Comparison of ENCODE assay signal across 12 cellular contexts in genomic region chr12:88854260-88854659, GRCh38.
DNase-seq lines count a peak whose midpoint lies in the region; ATAC-seq and TF ChIP-seq lines count a peak whose summit lies in the region.
"Had no signal": no experiment of that assay in that cellular context is flagged by ENCODE, and none has a peak within 500 bp of the region (broad histone marks: within the 10 kb centered on the region; RNA-seq: fewer than 3 reads in every experiment).

No MANE protein-coding gene starts in this region.

- intact Hi-C loops in gastrocnemius medialis (cut with DNase I; ENCODE audit: low total_unique reads) = no loop called here

- H3K4me3 ChIP-seq in RWPE2 (ENCODE audit: severe bottlenecking) (no peak overlapping the region), fibroblast of lung (replicated peaks in 1 of 4; ENCODE audit: control extremely low read depth in 1 of 4, insufficient read depth in 1 of 4, low read depth in 3 of 4, low read length in 4 of 4) (no peak overlapping the region), skeletal muscle cell (ENCODE audit: low read depth, low read length) (no peak overlapping the region), gastrocnemius medialis (no peak overlapping the region)
- H3K4me3 ChIP-seq: esophagus muscularis mucosa, neural progenitor cell had no signal

- in situ Hi-C loops in gastrocnemius medialis (cut with MboI; ENCODE audit: low sequenced_read_pairs in 4 of 4) = no loop called here

- H3K4me1 ChIP-seq in RWPE2 (ENCODE audit: insufficient read depth, poor library complexity, severe bottlenecking) (peaks cover 17% of the 10 kb centered on the region), fibroblast of lung (ENCODE audit: control insufficient read depth, extremely low read depth, insufficient read depth, low read length) (no peaks in the 10 kb centered on the region), gastrocnemius medialis (no peaks in the 10 kb centered on the region)
- H3K4me1 ChIP-seq: esophagus muscularis mucosa, neural progenitor cell had no signal

- no peaks in the 10 kb centered on the region for H3K27me3 ChIP-seq in RWPE2 (ENCODE audit: insufficient read depth, poor library complexity, severe bottlenecking)
- no peaks in the 10 kb centered on the region for H3K27me3 ChIP-seq in fibroblast of lung (ENCODE audit: control insufficient read depth, insufficient read depth, low read length)
- H3K27me3 ChIP-seq in gastrocnemius medialis = no peaks in the 10 kb centered on the region
- H3K27me3 ChIP-seq: esophagus muscularis mucosa, neural progenitor cell had no signal

- peak overlapping the region; percentile 8 for H3K4me2 ChIP-seq in fibroblast of lung (ENCODE audit: extremely low read depth, insufficient read depth, low read length)
- H3K4me2 ChIP-seq: neural progenitor cell had no signal

- no peaks in the 10 kb centered on the region for H3K36me3 ChIP-seq in RWPE2 (ENCODE audit: low read depth)
- no peaks in the 10 kb centered on the region for H3K36me3 ChIP-seq in fibroblast of lung (ENCODE audit: control insufficient read depth, insufficient read depth, low read length)
- no peaks in the 10 kb centered on the region for H3K36me3 ChIP-seq in gastrocnemius medialis
- H3K36me3 ChIP-seq: esophagus muscularis mucosa, neural progenitor cell had no signal

- H4K20me1 ChIP-seq in fibroblast of lung (ENCODE audit: control insufficient read depth, extremely low read depth, insufficient read depth, low read length) = no peaks in the 10 kb centered on the region

- H3K79me2 ChIP-seq in fibroblast of lung (ENCODE audit: control insufficient read depth, insufficient read depth, low read length) = no peaks in the 10 kb centered on the region

- H3K9me3 ChIP-seq in RWPE2 (ENCODE audit: severe bottlenecking) (no peaks in the 10 kb centered on the region), fibroblast of lung (ENCODE audit: control insufficient read depth, insufficient read depth, low read depth, low read length) (no peaks in the 10 kb centered on the region), gastrocnemius medialis (no peaks in the 10 kb centered on the region)
- H3K9me3 ChIP-seq: esophagus muscularis mucosa had no signal

- ATAC-seq in RWPE2 (ENCODE audit: low read depth) (peak; percentile 100), gastrocnemius medialis (no peak), HG03039 (IDR thresholded peaks at IDR 0.05; ENCODE audit: unreplicated experiment) (no peak), HG03025 (IDR thresholded peaks at IDR 0.05; ENCODE audit: low FRiP score, unreplicated experiment) (no peak)
- ATAC-seq: stimulated activated naive B cell treated with anti-CD40 and anti-IgM and Interleukin-4, amounts not matched to agents 10 μg/mL and 1 μg/mL and 100 μg/mL, for 72 hours had no signal

- H3K27ac ChIP-seq in RWPE2 (ENCODE audit: poor library complexity, severe bottlenecking) = peak overlapping the region; percentile 89
- H3K27ac ChIP-seq in fibroblast of lung (ENCODE audit: insufficient read depth, low read length) = no peak overlapping the region
- H3K27ac ChIP-seq in gastrocnemius medialis = no peak overlapping the region
- H3K27ac ChIP-seq: esophagus muscularis mucosa, neural progenitor cell had no signal

- DNase-seq in ELR (ENCODE audit: low read depth) (peak; percentile 89), RWPE2 (ENCODE audit: low spot score) (no peak), fibroblast of lung (ENCODE audit: low read depth in 2 of 2) (peak; percentile 22 to 92), skeletal muscle cell (ENCODE audit: low read depth) (peak; percentile 54), gastrocnemius medialis (no peak), NCI-H345 treated with DMSO at 0.1 percent for 48 hours (lab: John Stamatoyannopoulos, UW; ENCODE audit: unreplicated experiment) (no peak)
- DNase-seq: RPMI8226; stimulated activated naive B cell treated with anti-CD40 and anti-IgM and Interleukin-4, amounts not matched to agents 10 μg/mL and 1 μg/mL and 100 μg/mL, for 72 hours had no signal

- H3K9ac ChIP-seq in fibroblast of lung (ENCODE audit: insufficient read depth, low read length) = no peak overlapping the region
- H3K9ac ChIP-seq: neural progenitor cell had no signal

- H2AFZ ChIP-seq in fibroblast of lung (ENCODE audit: low read length) = no peak overlapping the region
- H2AFZ ChIP-seq: neural progenitor cell had no signal

- TF ChIP-seq CTCF in RWPE2 (IDR thresholded peaks at IDR 0.05; ENCODE audit: poor library complexity, severe bottlenecking) (no peak), fibroblast of lung (conservative IDR thresholded peaks at IDR 0.05 in 1 of 2, IDR thresholded peaks at IDR 0.05 in 1 of 2; ENCODE audit: low read depth in 1 of 2, low read length in 2 of 2) (no peak), gastrocnemius medialis (IDR thresholded peaks at IDR 0.05 in 4 of 5, conservative IDR thresholded peaks at IDR 0.05 in 1 of 5) (no peak)

- TF ChIP-seq POLR2A in gastrocnemius medialis (IDR thresholded peaks at IDR 0.05) = no peak

Comparison
In these comparisons a context has a peak if more than half of its experiments do, and no peak if none do; other contexts are left out.
1. DNase-seq: peak in ELR (single experiment), fibroblast of lung (2 of 2) and skeletal muscle cell (single experiment); none in RWPE2 (single experiment), gastrocnemius medialis (0 of 2) and NCI-H345 treated with DMSO at 0.1 percent for 48 hours (single experiment).